In the genomic region with DNA sequence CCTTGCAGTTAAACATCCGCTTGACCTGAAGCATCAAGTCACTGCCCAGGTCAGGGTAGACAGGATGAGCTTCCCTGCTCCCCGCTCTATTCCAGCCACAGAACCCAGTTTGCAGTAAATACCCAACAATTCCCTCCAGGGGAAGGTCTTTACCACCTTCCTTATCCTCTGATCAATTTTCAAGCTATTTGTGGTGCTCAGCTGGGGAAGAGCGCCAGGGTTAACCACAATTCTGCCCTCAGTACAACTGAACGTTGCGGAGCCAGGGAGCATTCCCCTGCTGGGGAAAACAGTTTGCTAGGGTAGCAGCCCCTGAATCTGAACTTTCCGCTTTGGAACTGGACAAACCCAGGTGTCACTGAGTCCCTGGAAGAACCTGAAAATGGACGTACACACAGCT, we compare ENCODE assay signal across 13 cellular contexts. TPM values are rescaled to one million over a fixed set of nuclear protein-coding genes. Genes with fewer than 3 reads are reported as not detected.
"Had no signal": no experiment of that assay in that cellular context is flagged by ENCODE, and none has a peak within 500 bp of the region (broad histone marks: within the 10 kb centered on the region; RNA-seq: fewer than 3 reads in every experiment).

No MANE protein-coding gene starts in this region.

- H3K9me3 ChIP-seq: breast epithelium, left lung, mucosa of descending colon, neutrophil, vagina had no signal

- H3K4me1 ChIP-seq: breast epithelium, left lung, vagina had no signal

- H3K27me3 ChIP-seq: breast epithelium, hepatocyte, vagina had no signal

- H3K4me2 ChIP-seq: hepatocyte had no signal

- H3K27ac ChIP-seq: hepatocyte, left lung, neutrophil, vagina had no signal

- DNase-seq: activated CD4-positive, alpha-beta T cell treated with anti-CD3 and anti-CD28 coated beads for 1 hour; activated CD4-positive, alpha-beta T cell treated with anti-CD3 and anti-CD28 coated beads, Interleukin-2, amount 50 U/mL, for 4 hours; activated naive CD4-positive, alpha-beta T cell treated with anti-CD3 and anti-CD28 coated beads for 36 hours; activated naive CD8-positive, alpha-beta T cell treated with anti-CD3 and anti-CD28 coated beads, Interleukin-2, amount 50 U/mL, for 24 hours; aorta; kidney; mucosa of descending colon; natural killer cell had no signal

- ATAC-seq: activated naive CD8-positive, alpha-beta T cell treated with anti-CD3 and anti-CD28 coated beads, Interleukin-2, amount 50 U/mL, for 24 hours; left lung; mucosa of descending colon; natural killer cell had no signal

- H2AFZ ChIP-seq: hepatocyte had no signal

- H3K4me3 ChIP-seq: hepatocyte, left lung, mucosa of descending colon, vagina had no signal

- H3K79me2 ChIP-seq: hepatocyte had no signal

- H3K36me3 ChIP-seq: breast epithelium, left lung, neutrophil, vagina had no signal

RNA-seq across cellular contexts. Expression of a gene that starts 28.5 kb away (rescaled TPM):
- total RNA-seq: activated naive CD4-positive, alpha-beta T cell treated with anti-CD3 and anti-CD28 coated beads for 36 hours had no signal
